2 cellular contexts compared by ENCODE assay signal in the genomic region with DNA sequence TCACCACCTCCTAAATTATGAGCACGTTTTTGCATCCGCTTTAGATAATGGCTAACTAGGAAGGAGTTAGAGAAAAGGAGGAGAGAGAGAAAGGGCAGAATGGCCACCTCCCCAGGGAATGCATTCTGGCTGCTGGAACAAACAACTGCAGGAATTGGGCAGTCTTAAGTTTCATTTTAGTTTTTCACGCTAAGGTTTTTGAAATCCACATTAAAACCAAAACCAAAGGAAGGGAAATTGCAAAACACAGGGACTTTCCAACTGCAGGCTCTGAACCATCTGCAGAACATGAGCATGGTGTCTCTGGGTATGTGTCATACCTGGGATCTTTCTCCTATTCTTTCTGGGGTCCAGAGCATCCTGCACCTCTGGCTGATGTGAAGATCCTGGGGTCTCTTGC.
TF ChIP-seq lines count a peak whose summit lies in the region.

No MANE protein-coding gene starts in this region.

TF ChIP-seq in liver, 16 proteins besides CTCF, POLR2A, EP300 and RAD21:
- no peak for TF ChIP-seq HNF4A (conservative IDR thresholded peaks at IDR 0.05)
- no peak for TF ChIP-seq ATF3 (IDR thresholded peaks at IDR 0.05)
- peak; percentile 32 for TF ChIP-seq NR2F2 (IDR thresholded peaks at IDR 0.05)
- TF ChIP-seq EGR1 (IDR thresholded peaks at IDR 0.05; ENCODE audit: low read depth in 2 of 2), result no peak
- TF ChIP-seq FOXA1 (IDR thresholded peaks at IDR 0.05), result no peak
- no peak for TF ChIP-seq RXRA (IDR thresholded peaks at IDR 0.05)
- TF ChIP-seq FOXA2 (IDR thresholded peaks at IDR 0.05), result no peak
- no peak for TF ChIP-seq JUND (IDR thresholded peaks at IDR 0.05)

TF ChIP-seq in HepG2, 621 proteins besides CTCF, POLR2A, EP300 and RAD21:
- TF ChIP-seq ATF7-NPFF (CRISPR knock-in tag; IDR thresholded peaks at IDR 0.05; ENCODE audit: low read depth), result no peak
- TF ChIP-seq PAWR (CRISPR knock-in tag; IDR thresholded peaks at IDR 0.05; ENCODE audit: borderline replicate concordance), result no peak
- no peak for TF ChIP-seq CEBPG (CRISPR knock-in tag; IDR thresholded peaks at IDR 0.05)
- TF ChIP-seq POLR2AphosphoS2 (IDR thresholded peaks at IDR 0.05; ENCODE audit: low read depth, low read length), result no peak
- no peak for TF ChIP-seq ZBTB33 (CRISPR knock-in tag; IDR thresholded peaks at IDR 0.05)
- no peak for TF ChIP-seq GPN1 (CRISPR knock-in tag; IDR thresholded peaks at IDR 0.05; ENCODE audit: borderline replicate concordance)
